In genomic region chr7:46752881-46753366, GRCh38 we compare ENCODE assay signal across 12 cellular contexts.
DNase-seq lines count a peak whose midpoint lies in the region; ATAC-seq, FAIRE-seq and TF ChIP-seq lines count a peak whose summit lies in the region.
"Had no signal": no experiment of that assay in that cellular context is flagged by ENCODE, and none has a peak within 500 bp of the region (broad histone marks: within the 10 kb centered on the region; RNA-seq: fewer than 3 reads in every experiment).

No MANE protein-coding gene starts in this region.

- H4K12ac ChIP-seq in trophoblast cell (ENCODE audit: low read depth, low read length) = no peak overlapping the region

- TF ChIP-seq CTCF in kidney (IDR thresholded peaks at IDR 0.05; ENCODE audit: borderline replicate concordance, extremely low read depth, insufficient read depth) = no peak

- no peaks in the 10 kb centered on the region for H3K9me3 ChIP-seq in trophoblast cell (ENCODE audit: insufficient read depth, low read depth, low read length)
- no peaks in the 10 kb centered on the region for H3K9me3 ChIP-seq in kidney (ENCODE audit: control insufficient read depth in 1 of 2, low read length in 2 of 2)
- H3K9me3 ChIP-seq: left ventricle myocardium inferior had no signal

- no peak overlapping the region for H2BK12ac ChIP-seq in trophoblast cell (ENCODE audit: low read length)

- no peak overlapping the region for H3K9ac ChIP-seq in trophoblast cell (ENCODE audit: low read length)
- no peak overlapping the region for H3K9ac ChIP-seq in kidney (ENCODE audit: low read length in 2 of 2)

- no peak overlapping the region for H2BK120ac ChIP-seq in trophoblast cell (ENCODE audit: insufficient read depth, low read length, poor library complexity)

- no peaks in the 10 kb centered on the region for H3K27me3 ChIP-seq in trophoblast cell (ENCODE audit: insufficient read depth, low read length)

- H3K4me1 ChIP-seq in trophoblast cell (ENCODE audit: control insufficient read depth in 1 of 2, insufficient read depth in 2 of 2, low read length in 2 of 2) (peaks cover 14 to 24% of the 10 kb centered on the region in 2 experiments), kidney (ENCODE audit: control insufficient read depth in 1 of 2, insufficient read depth in 1 of 2, low read depth in 1 of 2, low read length in 2 of 2) (no peaks in the 10 kb centered on the region)

- intact Hi-C loops in kidney (cut with DNase I) = no loop called here

- H3K4me2 ChIP-seq in trophoblast cell (ENCODE audit: low read length) = no peak overlapping the region

- no peak overlapping the region for H3K4me3 ChIP-seq in trophoblast cell (ENCODE audit: low read depth, low read length)
- H3K4me3 ChIP-seq in kidney (ENCODE audit: low read length in 2 of 2) = no peak overlapping the region
- H3K4me3 ChIP-seq: left ventricle myocardium inferior had no signal

- H3K79me1 ChIP-seq in trophoblast cell (ENCODE audit: low read length) = peaks cover 23% of the 10 kb centered on the region

- H3K36me3 ChIP-seq in trophoblast cell (ENCODE audit: control insufficient read depth in 1 of 2, insufficient read depth in 2 of 2, low read length in 2 of 2) (no peaks in the 10 kb centered on the region), kidney (ENCODE audit: control insufficient read depth in 1 of 2, insufficient read depth in 2 of 2, low read length in 2 of 2) (no peaks in the 10 kb centered on the region)
- H3K36me3 ChIP-seq: left ventricle myocardium inferior had no signal

- DNase-seq in EL (peak; percentile 87), NOMO-1 treated with dmso at 0.1 percent for 144 hours (lab: John Stamatoyannopoulos, UW; ENCODE audit: unreplicated experiment) (peak; percentile 33), epithelial cell of prostate (ENCODE audit: low read depth, low spot score) (peak; percentile 79), trophoblast cell (no peak), kidney (no peak), NCI-H187 treated with DMSO at 0.1 percent for 48 hours (lab: John Stamatoyannopoulos, UW) (no peak), DMS 273 (lab: John Stamatoyannopoulos, UW; ENCODE audit: unreplicated experiment) (no peak)
- DNase-seq: activated B cell treated with CpG ODN at 0.5 μM for 24 hours; activated naive CD4-positive, alpha-beta T cell treated with Interleukin-2 at 50 U/mL for 16 hours; left ventricle myocardium inferior; NCI-H1048 had no signal

- no peak overlapping the region for H3K4ac ChIP-seq in trophoblast cell (ENCODE audit: low read depth, low read length)

- FAIRE-seq in kidney (lab: Jason Lieb, UNC) = no peak

- peak overlapping the region; percentile 54 for H3K27ac ChIP-seq in epithelial cell of prostate
- H3K27ac ChIP-seq in trophoblast cell (ENCODE audit: low read depth, low read length) = peak overlapping the region; percentile 40
- no peak overlapping the region for H3K27ac ChIP-seq in kidney (ENCODE audit: low read depth in 2 of 2, low read length in 2 of 2)
- H3K27ac ChIP-seq: left ventricle myocardium inferior had no signal

- no peak overlapping the region for H3K23ac ChIP-seq in trophoblast cell (ENCODE audit: low read length)

- H2AK5ac ChIP-seq in trophoblast cell (ENCODE audit: low read length) = no peak overlapping the region

- peaks cover 3% of the 10 kb centered on the region for H3K79me2 ChIP-seq in trophoblast cell (ENCODE audit: control insufficient read depth, insufficient read depth, low read length, poor library complexity)

- WGBS in trophoblast cell (ENCODE audit: extremely low coverage, insufficient coverage, insufficient read length) = no CpG with 5 or more reads among the region's 3 CpGs

- no peak overlapping the region for H2AFZ ChIP-seq in trophoblast cell (ENCODE audit: insufficient read depth, low read length, poor library complexity)

- H2BK5ac ChIP-seq in trophoblast cell (ENCODE audit: low read depth, low read length, poor library complexity) = no peak overlapping the region

- H3K18ac ChIP-seq in trophoblast cell (ENCODE audit: low read length) = no peak overlapping the region

- ATAC-seq in HG02763 (IDR thresholded peaks at IDR 0.05; ENCODE audit: unreplicated experiment) = no peak

- H3K14ac ChIP-seq in trophoblast cell (ENCODE audit: low read length) = no peak overlapping the region

- H4K8ac ChIP-seq in trophoblast cell (ENCODE audit: low read depth, low read length) = no peak overlapping the region

- H4K91ac ChIP-seq in trophoblast cell (ENCODE audit: low read depth, low read length) = no peak overlapping the region

Comparison
In these comparisons a context has a peak if more than half of its experiments do, and no peak if none do; other contexts are left out.
1. DNase-seq: peak in EL (single experiment), NOMO-1 treated with dmso at 0.1 percent for 144 hours (single experiment) and epithelial cell of prostate (single experiment); none in trophoblast cell (0 of 2), kidney (single experiment), NCI-H187 treated with DMSO at 0.1 percent for 48 hours (single experiment) and DMS 273 (single experiment).
2. H3K27ac ChIP-seq: peak in epithelial cell of prostate (single experiment) and trophoblast cell (single experiment); none in kidney (0 of 2).